14 cellular contexts compared by ENCODE assay signal in genomic region chr16:27287051-27287811, GRCh38. TPM values are rescaled to one million over a fixed set of nuclear protein-coding genes. Genes with fewer than 3 reads are reported as not detected.
DNase-seq lines count a peak whose midpoint lies in the region; ATAC-seq and TF ChIP-seq lines count a peak whose summit lies in the region.
"Had no signal": no experiment of that assay in that cellular context is flagged by ENCODE, and none has a peak within 500 bp of the region (broad histone marks: within the 10 kb centered on the region; RNA-seq: fewer than 3 reads in every experiment).

No MANE protein-coding gene starts in this region.

- CTCF ChIA-PET in IMR-90 (lab: Yijun Ruan, JAX), result interaction anchor here (1.5 kb wide), 1 partner anchor 53 kb away, joined by 3 read pairs; no protein-coding TSS in a partner anchor

- H3K4me2 ChIP-seq in IMR-90 (ENCODE audit: low read depth, low read length), result no peak overlapping the region
- H3K4me2 ChIP-seq in osteoblast (ENCODE audit: insufficient read depth, low read length), result no peak overlapping the region

- 96% methylated on average over 3 of the region's 8 CpGs; no CpG with 5 or more reads in 1 of the 2 experiments for WGBS in IMR-90 (ENCODE audit: extremely low coverage in 2 of 2, insufficient read length in 1 of 2), 2 experiments

- H4K20me1 ChIP-seq in IMR-90 (ENCODE audit: insufficient read depth, low read length), result no peaks in the 10 kb centered on the region
- no peaks in the 10 kb centered on the region for H4K20me1 ChIP-seq in osteoblast (ENCODE audit: insufficient read depth, low read length)

- peak overlapping the region; percentile 51 for H2AK9ac ChIP-seq in IMR-90 (replicated peaks; ENCODE audit: low read depth, low read length, poor library complexity)

- DNase-seq in CD14-positive monocyte (ENCODE audit: low spot score), result no peak
- no peak for DNase-seq in IMR-90
- no peak for DNase-seq in osteoblast (ENCODE audit: insufficient read length, low spot score, missing footprints)
- no peak for DNase-seq in T-helper 1 cell
- no peak for DNase-seq in activated CD4-positive, alpha-beta T cell treated with anti-CD3 and anti-CD28 coated beads, Interleukin-2, amount 50 U/mL, for 1 hour
- DNase-seq: activated CD8-positive, alpha-beta T cell treated with anti-CD3 and anti-CD28 coated beads for 36 hours; activated naive CD4-positive, alpha-beta T cell treated with anti-CD3 and anti-CD28 coated beads for 36 hours; Kasumi-1; NCI-H1930; stimulated activated CD4-positive, alpha-beta T cell treated with anti-CD3 and anti-CD28 coated beads, Interleukin-4, amount 100 ng/mL, for 4 hours; stimulated activated naive CD4-positive, alpha-beta T cell treated with Interleukin-2 at 50 U/mL for 16 hours had no signal

- peak overlapping the region; percentile 68 for H3K18ac ChIP-seq in IMR-90 (ENCODE audit: low read depth, low read length)

- TF ChIP-seq CTCF in CD14-positive monocyte (IDR thresholded peaks at IDR 0.05) (no peak), IMR-90 (conservative IDR thresholded peaks at IDR 0.05; ENCODE audit: low read depth, low read length) (no peak), osteoblast (IDR thresholded peaks at IDR 0.05; ENCODE audit: extremely low read depth, low read depth, low read length) (no peak)

- peak overlapping the region; percentile 69 for H3K23ac ChIP-seq in IMR-90 (ENCODE audit: low read depth, low read length)

- 0 out of 2 replicates have a peak overlapping the region, but pooled peaks have one; percentile 2 for H3K9ac ChIP-seq in IMR-90 (ENCODE audit: low read depth, low read length)

- peaks cover 10 to 11% of the 10 kb centered on the region in 2 donors for H3K36me3 Mint-ChIP-seq in CD14-positive monocyte
- H3K36me3 Mint-ChIP-seq in dendritic cell treated with granulocyte-macrophage colony-stimulating factor and Interleukin-4, amounts not matched to agents 40 ng/mL and 50 ng/mL, for 4 days (ENCODE audit: low read depth), result no peaks in the 10 kb centered on the region

- peak overlapping the region; percentile 60 for H3K27ac ChIP-seq in IMR-90 (ENCODE audit: insufficient read depth, low read length)
- H3K27ac ChIP-seq in osteoblast (ENCODE audit: low read depth, low read length), result peak overlapping the region; percentile 74

- H3K4me1 ChIP-seq in IMR-90 (ENCODE audit: control insufficient read depth, insufficient read depth, low read length) (peaks cover 13% of the 10 kb centered on the region), osteoblast (ENCODE audit: insufficient read depth, low read length) (peaks cover 13% of the 10 kb centered on the region)

- no peak overlapping the region for H3K4me3 ChIP-seq in IMR-90 (ENCODE audit: insufficient read depth, low read depth, low read length)
- H3K4me3 ChIP-seq in osteoblast (ENCODE audit: insufficient read depth, low read length), result no peak overlapping the region

- H3K4ac ChIP-seq in IMR-90 (ENCODE audit: low read depth, low read length), result peak overlapping the region; percentile 95

- no peaks in the 10 kb centered on the region for H3K27me3 ChIP-seq in IMR-90 (ENCODE audit: control insufficient read depth, insufficient read depth, low read length)
- H3K27me3 ChIP-seq in osteoblast (ENCODE audit: insufficient read depth, low read length), result no peaks in the 10 kb centered on the region

- intact Hi-C loops in CD14-positive monocyte (cut with micrococcal nuclease) (no loop called here), IMR-90 (cut with micrococcal nuclease) (no loop called here)
- intact Hi-C loops in dendritic cell treated with granulocyte-macrophage colony-stimulating factor and Interleukin-4, amounts not matched to agents 40 ng/mL and 50 ng/mL, for 4 days (cut with micrococcal nuclease), result no loop called here

- H3K4me1 Mint-ChIP-seq in CD14-positive monocyte, result peaks cover 45% of the 10 kb centered on the region
- peaks cover 61% of the 10 kb centered on the region for H3K4me1 Mint-ChIP-seq in dendritic cell treated with granulocyte-macrophage colony-stimulating factor and Interleukin-4, amounts not matched to agents 40 ng/mL and 50 ng/mL, for 4 days (ENCODE audit: low read depth)

- H3K36me3 ChIP-seq in IMR-90 (ENCODE audit: control insufficient read depth, insufficient read depth, low read length), result no peaks in the 10 kb centered on the region
- H3K36me3 ChIP-seq in osteoblast (ENCODE audit: insufficient read depth, low read length), result no peaks in the 10 kb centered on the region

- no peak for TF ChIP-seq POLR2A in IMR-90 (IDR thresholded peaks at IDR 0.05; ENCODE audit: low read depth, low read length)

- no TSS peak for BruUV-seq in IMR-90 (replicated peaks; lab: Mats Ljungman, UMichigan)

- dilution Hi-C loops in IMR-90 (cut with HindIII; ENCODE audit: low sequenced_read_pairs, unreplicated experiment), result no loop called here

- peak overlapping the region; percentile 83 for H4K91ac ChIP-seq in IMR-90 (ENCODE audit: insufficient read depth, low read depth, low read length)

- H4K5ac ChIP-seq in IMR-90 (ENCODE audit: low read depth, low read length), result peak overlapping the region; percentile 26

- peak overlapping the region; percentile 42 for H3K56ac ChIP-seq in IMR-90 (ENCODE audit: extremely low read depth, insufficient read depth, low read length)

- peak overlapping the region; percentile 84 for H2AK5ac ChIP-seq in IMR-90 (ENCODE audit: low read depth, low read length)

- H3K27ac Mint-ChIP-seq in CD14-positive monocyte, result peak overlapping the region; percentile 91 to 97 (median 96)
- peak overlapping the region; percentile 86 for H3K27ac Mint-ChIP-seq in dendritic cell treated with granulocyte-macrophage colony-stimulating factor and Interleukin-4, amounts not matched to agents 40 ng/mL and 50 ng/mL, for 4 days
- H3K27ac Mint-ChIP-seq: activated CD8-positive, alpha-beta T cell treated with anti-CD3 and anti-CD28 coated beads for 36 hours; activated naive CD4-positive, alpha-beta T cell treated with anti-CD3 and anti-CD28 coated beads for 36 hours had no signal

- H3K9me1 ChIP-seq in IMR-90 (ENCODE audit: insufficient read depth, low read length), result peaks cover 28% of the 10 kb centered on the region

- peak overlapping the region; percentile 92 for H2BK5ac ChIP-seq in IMR-90 (ENCODE audit: low read depth, low read length, poor library complexity, severe bottlenecking)

- ATAC-seq in IMR-90 (ENCODE audit: low read depth) (no peak), HG02571 (IDR thresholded peaks at IDR 0.05; ENCODE audit: unreplicated experiment) (no peak), GM18519 (IDR thresholded peaks at IDR 0.05; ENCODE audit: low FRiP score, unreplicated experiment) (no peak)
- ATAC-seq: activated CD8-positive, alpha-beta T cell treated with anti-CD3 and anti-CD28 coated beads for 36 hours had no signal

- peak overlapping the region; percentile 99 for H2BK120ac ChIP-seq in IMR-90 (ENCODE audit: low read depth, low read length)

- H3K79me2 ChIP-seq in osteoblast (ENCODE audit: insufficient read depth, low read length), result no peaks in the 10 kb centered on the region

- no peaks in the 10 kb centered on the region for H3K9me3 ChIP-seq in IMR-90 (ENCODE audit: control insufficient read depth, insufficient read depth, low read length)
- no peaks in the 10 kb centered on the region for H3K9me3 ChIP-seq in osteoblast (ENCODE audit: low read depth, low read length)

- H2BK15ac ChIP-seq in IMR-90 (ENCODE audit: low read depth, low read length), result peak overlapping the region; percentile 72

- TF ChIP-seq RAD21 in IMR-90 (IDR thresholded peaks at IDR 0.05; ENCODE audit: low read length), result no peak

- H3K79me1 ChIP-seq in IMR-90 (ENCODE audit: low read depth in 1 of 2, low read length in 2 of 2), result peaks cover 0 to 12% of the 10 kb centered on the region in 2 experiments; a peak in 1 of 4 replicates

- H3K9me3 Mint-ChIP-seq in CD14-positive monocyte, result peaks cover 0 to 12% (median 0%) of the 10 kb centered on the region in 7 donors
- H3K9me3 Mint-ChIP-seq in dendritic cell treated with granulocyte-macrophage colony-stimulating factor and Interleukin-4, amounts not matched to agents 40 ng/mL and 50 ng/mL, for 4 days, result no peaks in the 10 kb centered on the region

- peak overlapping the region; percentile 27 to 87; a peak in 3 of 4 replicates for H4K8ac ChIP-seq in IMR-90 (ENCODE audit: low read depth in 2 of 2, low read length in 2 of 2)

- peaks cover 0 to 9% (median 1%) of the 10 kb centered on the region in 3 donors for H3K27me3 Mint-ChIP-seq in CD14-positive monocyte (ENCODE audit: low read depth in 3 of 3)
- H3K27me3 Mint-ChIP-seq in dendritic cell treated with granulocyte-macrophage colony-stimulating factor and Interleukin-4, amounts not matched to agents 40 ng/mL and 50 ng/mL, for 4 days, result no peaks in the 10 kb centered on the region

- peak overlapping the region; percentile 39 for H2AFZ ChIP-seq in IMR-90 (replicated peaks; ENCODE audit: low read length, poor library complexity)
- H2AFZ ChIP-seq in osteoblast (ENCODE audit: low read length), result no peak overlapping the region

- peak overlapping the region; percentile 94 for H2BK20ac ChIP-seq in IMR-90 (ENCODE audit: low read depth, low read length)

- H3K4me3 Mint-ChIP-seq in CD14-positive monocyte, result no peak overlapping the region
- H3K4me3 Mint-ChIP-seq in dendritic cell treated with granulocyte-macrophage colony-stimulating factor and Interleukin-4, amounts not matched to agents 40 ng/mL and 50 ng/mL, for 4 days, result no peak overlapping the region
- H3K4me3 Mint-ChIP-seq: activated CD8-positive, alpha-beta T cell treated with anti-CD3 and anti-CD28 coated beads for 36 hours; activated naive CD4-positive, alpha-beta T cell treated with anti-CD3 and anti-CD28 coated beads for 36 hours had no signal

- POLR2A ChIA-PET in IMR-90 (lab: Charles Lee; ENCODE audit: unreplicated experiment), result no interaction called here

- peak overlapping the region; percentile 96 for H3K14ac ChIP-seq in IMR-90 (replicated peaks; ENCODE audit: low read depth, low read length)

- in situ Hi-C loops in IMR-90 (cut with MboI; ENCODE audit: low sequenced_read_pairs), result no loop called here

TF ChIP-seq in IMR-90, 13 proteins besides CTCF, POLR2A, EP300 and RAD21:
- no peak for TF ChIP-seq MAFK (IDR thresholded peaks at IDR 0.05; ENCODE audit: low read depth, low read length)

RNA-seq across cellular contexts. Expression of gene NSMCE1, which starts 18.7 kb away (rescaled TPM):
- 10 to 100 TPM; 82.6 to 85.2 TPM for polyA plus RNA-seq in CD14-positive monocyte
- 120 and 130 TPM in 2 replicates for total RNA-seq in IMR-90 (2012; rRNA removed)
- polyA plus RNA-seq in IMR-90 (2012; rRNA removed), result 47.5 and 48.0 TPM in 2 replicates
- polyA plus RNA-seq in IMR-90 (2012; cell fraction: cytosol; rRNA removed), result 36.6 and 48.8 TPM in 2 replicates
- polyA plus RNA-seq in IMR-90 (2012; cell fraction: nucleus; rRNA removed; ENCODE audit: low replicate concordance), result 13.4 and 21.5 TPM in 2 replicates
- 57.9 and 71.3 TPM in 2 replicates for total RNA-seq in osteoblast

RNA-seq across cellular contexts. Expression of gene IL4R, which starts 26.5 kb away (rescaled TPM):
- 10 to 100 TPM; 25.1 to 35.6 TPM for polyA plus RNA-seq in CD14-positive monocyte
- total RNA-seq in IMR-90 (2012; rRNA removed), result 6.3 and 8.3 TPM in 2 replicates
- polyA plus RNA-seq in IMR-90 (2012; rRNA removed), result 18.7 and 21.5 TPM in 2 replicates
- polyA plus RNA-seq in IMR-90 (2012; cell fraction: cytosol; rRNA removed), result 10.3 and 18.0 TPM in 2 replicates
- 32.7 and 42.5 TPM in 2 replicates for polyA plus RNA-seq in IMR-90 (2012; cell fraction: nucleus; rRNA removed; ENCODE audit: low replicate concordance)
- total RNA-seq in osteoblast, result 28.0 and 32.9 TPM in 2 replicates
